ENCODE assay signal across 7 cellular contexts in the genomic region with DNA sequence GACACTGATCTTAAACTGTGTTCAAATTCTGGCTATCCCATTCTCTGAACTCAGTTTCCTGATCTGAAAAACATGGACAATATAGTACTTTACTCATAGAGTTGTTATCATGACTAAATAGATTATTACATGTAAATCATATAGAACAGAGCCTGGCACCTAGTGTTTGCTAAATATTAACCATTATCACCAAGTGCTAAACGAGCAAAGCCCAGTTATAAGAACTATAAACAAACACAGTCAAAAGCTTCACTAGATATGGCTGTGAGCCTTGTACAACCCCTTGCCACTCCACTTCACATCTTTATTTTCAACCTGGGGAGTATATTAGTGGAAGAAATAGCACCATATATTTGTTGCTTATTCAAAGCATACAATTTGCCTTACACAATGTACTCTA.
"Had no signal": no experiment of that assay in that cellular context is flagged by ENCODE, and none has a peak within 500 bp of the region (broad histone marks: within the 10 kb centered on the region; RNA-seq: fewer than 3 reads in every experiment).

No MANE protein-coding gene starts in this region.

- H3K4me3 ChIP-seq: GM12878 had no signal

- ATAC-seq: GM12878 had no signal

- FAIRE-seq: GM12878, GM12891, GM12892, GM18507, GM19239 had no signal

- DNase-seq: GDM1, GF-D8 had no signal
